34 cellular contexts compared by ENCODE assay signal in the genomic region with DNA sequence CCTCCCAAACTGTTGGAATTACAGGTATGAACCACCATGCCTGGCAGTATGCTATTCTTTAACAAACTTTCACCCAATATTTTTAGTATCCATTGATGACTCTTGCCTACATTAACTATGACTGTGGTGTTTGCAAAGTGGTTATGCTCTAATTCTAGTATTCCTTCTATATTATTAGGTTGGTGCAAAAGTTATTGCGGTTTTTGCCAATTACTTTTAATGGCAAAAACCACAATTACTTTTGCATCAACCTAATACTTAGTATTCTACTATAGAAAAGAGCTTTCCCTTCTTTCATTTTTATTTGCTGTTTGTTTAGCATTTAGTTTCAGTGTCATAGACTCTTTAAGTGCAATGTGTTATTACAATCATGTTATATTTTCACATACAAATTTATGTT.
"Had no signal": no experiment of that assay in that cellular context is flagged by ENCODE, and none has a peak within 500 bp of the region (broad histone marks: within the 10 kb centered on the region; RNA-seq: fewer than 3 reads in every experiment).

No MANE protein-coding gene starts in this region.

- H3K4me3 ChIP-seq: adrenal gland, body of pancreas, breast epithelium had no signal

- ATAC-seq: activated CD8-positive, alpha-beta T cell treated with anti-CD3 and anti-CD28 coated beads for 36 hours; activated naive CD4-positive, alpha-beta T cell treated with anti-CD3 and anti-CD28 coated beads, Interleukin-2, amount 50 U/mL, for 72 hours; activated T-cell treated with anti-CD3 and anti-CD28 coated beads, Interleukin-2, amount 50 U/mL, for 4 hours; activated T-cell treated with anti-CD3 and anti-CD28 coated beads, Interleukin-2, amount 50 U/mL, for 72 hours; activated T-helper 17 cell treated with anti-CD3 and anti-CD28 coated beads, Interleukin-2, amount 50 U/mL, for 72 hours; body of pancreas had no signal

- H3K9me3 ChIP-seq: adrenal gland, body of pancreas, breast epithelium had no signal

- H3K27ac ChIP-seq: adrenal gland, body of pancreas, brain microvascular endothelial cell, breast epithelium, VCaP had no signal

- H3K4me1 ChIP-seq: adrenal gland, body of pancreas, breast epithelium had no signal

- H3K27me3 ChIP-seq: adrenal gland, brain microvascular endothelial cell, breast epithelium had no signal

- H3K36me3 ChIP-seq: adrenal gland, brain microvascular endothelial cell, breast epithelium had no signal

- FAIRE-seq: astrocyte, colon, TTC549 had no signal

- DNase-seq: activated B cell treated with CpG ODN at 0.5 μM for 24 hours; activated CD4-positive, alpha-beta memory T cell treated with anti-CD3 and anti-CD28 coated beads for 36 hours; activated CD4-positive, alpha-beta T cell treated with anti-CD3 and anti-CD28 coated beads for 4 hours; activated CD4-positive, alpha-beta T cell treated with anti-CD3 and anti-CD28 coated beads, Interleukin-2, amount 10 ng/mL, durations not matched to agents 24 days and 14 days; activated CD4-positive, alpha-beta T cell treated with anti-CD3 and anti-CD28 coated beads, Interleukin-2, amount 50 U/mL, for 1 hour; activated CD4-positive, alpha-beta T cell treated with anti-CD3 and anti-CD28 coated beads, Interleukin-2, amount 50 U/mL, for 4 hours; activated CD4-positive, CD25-positive, alpha-beta regulatory T cell treated with anti-CD3 and anti-CD28 coated beads, Interleukin-2, amount 50 U/mL, for 72 hours; activated CD8-positive, alpha-beta memory T cell treated with anti-CD3 and anti-CD28 coated beads, Interleukin-2, amount 50 U/mL, for 4 hours; activated CD8-positive, alpha-beta T cell treated with anti-CD3 and anti-CD28 coated beads for 36 hours; activated effector memory CD4-positive, alpha-beta T cell treated with anti-CD3 and anti-CD28 coated beads, Interleukin-2, amount 50 U/mL, for 16 hours; activated gamma-delta T cell treated with Interleukin-2 at 50 U/mL for 16 hours; activated naive CD4-positive, alpha-beta T cell; activated naive CD4-positive, alpha-beta T cell treated with anti-CD3 and anti-CD28 coated beads for 36 hours; activated naive CD4-positive, alpha-beta T cell treated with anti-CD3 and anti-CD28 coated beads, Interleukin-2, amount 50 U/mL, for 16 hours; activated naive CD8-positive, alpha-beta T cell treated with anti-CD3 and anti-CD28 coated beads for 36 hours; activated T-cell treated with anti-CD3 and anti-CD28 coated beads for 4 hours; activated T-cell treated with anti-CD3 and anti-CD28 coated beads, Interleukin-2, amount 50 U/mL, for 1 hour; activated T-cell treated with anti-CD3 and anti-CD28 coated beads, Interleukin-2, amount 50 U/mL, for 4 hours; activated T-cell treated with anti-CD3 and anti-CD28 coated beads, Interleukin-2, amount 50 U/mL, for 72 hours; adrenal gland; amniotic stem cell; aorta; body of pancreas; brain microvascular endothelial cell; central memory CD4-positive, alpha-beta T cell; T-helper 2 cell; T-helper 9 cell had no signal
